ENCODE assay signal across 12 cellular contexts in genomic region chr17:16446338-16446983, GRCh38. TPM values are rescaled to one million over a fixed set of nuclear protein-coding genes. Genes with fewer than 3 reads are reported as not detected.
A peak's percentile ranks its signal among the peaks of the same experiment; 100 is the strongest.
DNase-seq lines count a peak whose midpoint lies in the region; ATAC-seq and TF ChIP-seq lines count a peak whose summit lies in the region.
"Had no signal": no experiment of that assay in that cellular context is flagged by ENCODE, and none has a peak within 500 bp of the region (broad histone marks: within the 10 kb centered on the region; RNA-seq: fewer than 3 reads in every experiment).

No MANE protein-coding gene starts in this region.

- no peaks in the 10 kb centered on the region for H3K27me3 ChIP-seq in mesendoderm (ENCODE audit: insufficient read depth, low read length, poor library complexity)
- H3K27me3 ChIP-seq: neutrophil had no signal

- H2AK5ac ChIP-seq in mesendoderm (ENCODE audit: low read length) = no peak overlapping the region

- TF ChIP-seq CTCF in HFFc6 (IDR thresholded peaks at IDR 0.05) (peak; percentile 44), GM20000 (IDR thresholded peaks at IDR 0.05; ENCODE audit: extremely low read depth, missing control alignments) (no peak)

- no peak overlapping the region for H2BK5ac ChIP-seq in mesendoderm (ENCODE audit: low read length)

- H3K36me3 Mint-ChIP-seq in activated CD4-positive, alpha-beta T cell treated with anti-CD3 and anti-CD28 coated beads for 36 hours (ENCODE audit: low read depth) = peaks cover 80% of the 10 kb centered on the region
- peaks cover 33% of the 10 kb centered on the region for H3K36me3 Mint-ChIP-seq in HFFc6 (ENCODE audit: low read depth)
- H3K36me3 Mint-ChIP-seq in activated naive CD8-positive, alpha-beta T cell = peaks cover 13% of the 10 kb centered on the region

- H3K23ac ChIP-seq in mesendoderm (ENCODE audit: low read length) = no peak overlapping the region

- no peak overlapping the region for H3K4ac ChIP-seq in mesendoderm (ENCODE audit: low read depth, low read length)

- peaks cover 59% of the 10 kb centered on the region for H3K4me1 Mint-ChIP-seq in activated CD4-positive, alpha-beta T cell treated with anti-CD3 and anti-CD28 coated beads for 36 hours
- H3K4me1 Mint-ChIP-seq in HFFc6 (ENCODE audit: low read depth) = peaks cover 24% of the 10 kb centered on the region
- peaks cover 45% of the 10 kb centered on the region for H3K4me1 Mint-ChIP-seq in activated naive CD8-positive, alpha-beta T cell (ENCODE audit: low read depth)

- peaks cover 16% of the 10 kb centered on the region for H3K36me3 ChIP-seq in mesendoderm (ENCODE audit: control insufficient read depth, insufficient read depth, low read length)

- intact Hi-C loops in activated CD4-positive, alpha-beta T cell treated with anti-CD3 and anti-CD28 coated beads for 36 hours (cut with DNase I, micrococcal nuclease) = no loop called here

- H3K4me3 ChIP-seq in mesendoderm (ENCODE audit: low read length) = no peak overlapping the region

- POLR2A ChIA-PET in activated CD4-positive, alpha-beta T cell treated with anti-CD3 and anti-CD28 coated beads for 36 hours (lab: Charles Lee) = no interaction called here

- H3K79me2 ChIP-seq in mesendoderm (ENCODE audit: control insufficient read depth, insufficient read depth, low read length) = no peaks in the 10 kb centered on the region

- no peak overlapping the region for H3K18ac ChIP-seq in mesendoderm (ENCODE audit: low read length)

- no CpG with 5 or more reads among the region's 12 CpGs for WGBS in mesendoderm (ENCODE audit: extremely low coverage, insufficient coverage, low lambda C conversion rate)

- H3K79me1 ChIP-seq in mesendoderm (ENCODE audit: low read length) = peaks cover 5% of the 10 kb centered on the region

- no peak overlapping the region for H3K4me3 Mint-ChIP-seq in activated CD4-positive, alpha-beta T cell treated with anti-CD3 and anti-CD28 coated beads for 36 hours
- peak overlapping the region; percentile 6; the same call in 1 of the 2 replicates for H3K4me3 Mint-ChIP-seq in HFFc6
- H3K4me3 Mint-ChIP-seq in activated naive CD8-positive, alpha-beta T cell = peak overlapping the region; percentile 27
- H3K4me3 Mint-ChIP-seq: T-cell had no signal

- H2BK15ac ChIP-seq in mesendoderm (replicated peaks; ENCODE audit: low read depth) = no peak overlapping the region

- no peaks in the 10 kb centered on the region for H3K9me3 Mint-ChIP-seq in activated CD4-positive, alpha-beta T cell treated with anti-CD3 and anti-CD28 coated beads for 36 hours (ENCODE audit: low read depth)
- no peaks in the 10 kb centered on the region for H3K9me3 Mint-ChIP-seq in HFFc6
- H3K9me3 Mint-ChIP-seq in activated naive CD8-positive, alpha-beta T cell (ENCODE audit: low read depth) = no peaks in the 10 kb centered on the region
- H3K9me3 Mint-ChIP-seq: T-cell had no signal

- peaks cover 5% of the 10 kb centered on the region for H3K4me1 ChIP-seq in mesendoderm (ENCODE audit: control insufficient read depth, low read depth, low read length)

- no peak overlapping the region for H3K4me2 ChIP-seq in mesendoderm (ENCODE audit: low read length)

- no peak for DNase-seq in activated CD4-positive, alpha-beta T cell treated with anti-CD3 and anti-CD28 coated beads for 36 hours
- no peak for DNase-seq in activated CD4-positive, alpha-beta T cell treated with anti-CD3 and anti-CD28 coated beads, Interleukin-2, amount 50 U/mL, for 48 hours
- DNase-seq in HFFc6 = no peak
- DNase-seq in mesendoderm = peak; percentile 80
- no peak for DNase-seq in GM19240 (ENCODE audit: insufficient read length, low spot score)
- no peak for DNase-seq in GM20000 (ENCODE audit: low spot score)
- DNase-seq: activated CD8-positive, alpha-beta memory T cell treated with anti-CD3 and anti-CD28 coated beads, Interleukin-2, amount 50 U/mL, for 4 hours; stimulated activated naive CD4-positive, alpha-beta T cell; T-cell had no signal

- H3K27ac Mint-ChIP-seq in activated CD4-positive, alpha-beta T cell treated with anti-CD3 and anti-CD28 coated beads for 36 hours = peak overlapping the region; percentile 55
- peak overlapping the region; percentile 85 for H3K27ac Mint-ChIP-seq in HFFc6
- H3K27ac Mint-ChIP-seq in activated naive CD8-positive, alpha-beta T cell = peak overlapping the region; percentile 72
- H3K27ac Mint-ChIP-seq: T-cell had no signal

- ATAC-seq in activated CD4-positive, alpha-beta T cell treated with anti-CD3 and anti-CD28 coated beads for 36 hours = no peak
- ATAC-seq in GM21717 (IDR thresholded peaks at IDR 0.05; ENCODE audit: unreplicated experiment) = no peak
- ATAC-seq: T-cell had no signal

- no peak overlapping the region for H4K5ac ChIP-seq in mesendoderm (ENCODE audit: low read length)

- CTCF ChIA-PET in activated CD4-positive, alpha-beta T cell treated with anti-CD3 and anti-CD28 coated beads for 36 hours (lab: Charles Lee) = interaction anchor here (0.7 kb wide), 1 partner anchor 547 kb away, joined by 3 read pairs; no protein-coding TSS in a partner anchor

- no peak overlapping the region for H3K27ac ChIP-seq in mesendoderm (ENCODE audit: low read depth, low read length)

- H3K9ac ChIP-seq in mesendoderm (ENCODE audit: low read length) = no peak overlapping the region

- H3K27me3 Mint-ChIP-seq in activated CD4-positive, alpha-beta T cell treated with anti-CD3 and anti-CD28 coated beads for 36 hours = no peaks in the 10 kb centered on the region
- H3K27me3 Mint-ChIP-seq in HFFc6 (ENCODE audit: insufficient read depth) = peaks cover 16% of the 10 kb centered on the region
- H3K27me3 Mint-ChIP-seq in activated naive CD8-positive, alpha-beta T cell = no peaks in the 10 kb centered on the region
- H3K27me3 Mint-ChIP-seq: T-cell had no signal

- H4K8ac ChIP-seq in mesendoderm (ENCODE audit: low read depth, low read length) = no peak overlapping the region

- no peak overlapping the region for H2BK120ac ChIP-seq in mesendoderm (ENCODE audit: low read depth, low read length)

- H3K56ac ChIP-seq in mesendoderm (ENCODE audit: low read length) = no peak overlapping the region

RNA-seq across cellular contexts. Expression of gene TRPV2, which starts 31.1 kb away (rescaled TPM):
- 10 to 100 TPM; 24.3 to 35.6 TPM for total RNA-seq in activated CD4-positive, alpha-beta T cell treated with anti-CD3 and anti-CD28 coated beads for 36 hours
- 10 to 100 TPM in 4 of 6 experiments, 1 to 10 TPM in 2; 2.9 to 19.5 (median 18.1) TPM for total RNA-seq in HFFc6 (2021; fragmentation: NEBNext Ultra II Directional; extraction: Animal tissue kit (Norgen Biotek cat#: 25700))
- polyA plus RNA-seq in mesendoderm (2013, experiment 1 of 2) = 1.3 TPM
- 1.9 TPM for polyA plus RNA-seq in mesendoderm (2013, experiment 2 of 2)

RNA-seq across cellular contexts. Expression of gene LRRC75A, which starts 45.5 kb away (rescaled TPM):
- 1 to 10 TPM; 1.1 to 1.2 TPM for total RNA-seq in activated CD4-positive, alpha-beta T cell treated with anti-CD3 and anti-CD28 coated beads for 36 hours
- total RNA-seq in HFFc6 (2021; fragmentation: NEBNext Ultra II Directional; extraction: Animal tissue kit (Norgen Biotek cat#: 25700)) = under 1 TPM; 0.14 to 0.57 (median 0.27) TPM
- polyA plus RNA-seq in mesendoderm (2013, experiment 1 of 2) = 1.1 TPM
- 1.3 TPM for polyA plus RNA-seq in mesendoderm (2013, experiment 2 of 2)
